Comparison of ENCODE assay signal across 1 cellular context in the genomic region with DNA sequence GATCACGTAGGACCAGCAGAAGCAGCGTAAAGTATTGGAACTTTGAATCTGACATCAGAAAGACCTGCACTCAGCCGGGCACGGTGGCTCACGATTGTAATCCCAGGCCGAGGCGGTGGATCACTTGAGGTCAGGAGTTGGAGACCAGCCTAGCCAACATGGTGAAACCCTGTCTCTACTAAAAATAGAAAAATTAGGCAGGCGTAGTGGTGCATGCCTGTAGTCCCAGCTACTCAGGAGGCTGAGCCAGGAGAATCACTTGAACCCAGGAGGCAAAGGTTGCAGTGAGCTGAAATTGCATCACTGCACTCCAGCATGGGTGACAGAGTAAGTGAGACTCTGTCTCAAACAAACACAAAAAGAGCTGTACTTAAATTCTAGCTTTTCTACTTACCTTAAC.
A peak's percentile ranks its signal among the peaks of the same experiment; 100 is the strongest.
TF ChIP-seq lines count a peak whose summit lies in the region.

No MANE protein-coding gene starts in this region.

TF ChIP-seq in liver, 16 proteins besides CTCF, POLR2A, EP300 and RAD21:
- TF ChIP-seq YY1 (IDR thresholded peaks at IDR 0.05) = peak; percentile 63
- TF ChIP-seq FOXA2 (IDR thresholded peaks at IDR 0.05) = peak; percentile 8
- TF ChIP-seq JUND (IDR thresholded peaks at IDR 0.05) = peak; percentile 85 to 88
- TF ChIP-seq HNF4A (conservative IDR thresholded peaks at IDR 0.05) = peak; percentile 95 to 96
- peak; percentile 72 for TF ChIP-seq SP1 (IDR thresholded peaks at IDR 0.05)
- peak; percentile 79 for TF ChIP-seq HNF4G (IDR thresholded peaks at IDR 0.05)
- TF ChIP-seq RXRA (IDR thresholded peaks at IDR 0.05) = peak; percentile 83 to 92
- peak; percentile 96 for TF ChIP-seq ATF3 (IDR thresholded peaks at IDR 0.05)
